2 cellular contexts compared by ENCODE assay signal in the genomic region with DNA sequence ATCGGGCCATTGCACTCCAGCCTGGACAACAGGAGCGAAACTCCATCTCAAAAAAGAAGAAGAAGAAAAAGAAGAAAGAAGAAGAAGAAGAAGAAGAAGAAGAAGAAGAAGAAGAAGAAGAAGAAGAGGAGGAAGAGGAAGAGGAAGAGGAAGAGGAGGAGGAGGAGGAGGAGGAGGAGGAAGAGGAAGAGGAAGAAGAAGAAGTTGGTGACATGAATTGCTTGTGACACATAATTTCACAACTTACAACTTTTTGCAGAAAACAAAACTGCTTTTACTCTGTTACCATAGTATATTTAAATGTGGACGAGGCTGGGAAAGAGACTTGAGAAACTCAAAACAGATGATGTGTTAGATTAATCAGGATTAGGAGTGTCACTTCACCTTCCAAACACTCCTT. TPM values are rescaled to one million over a fixed set of nuclear protein-coding genes. Genes with fewer than 3 reads are reported as not detected.
"Had no signal": no experiment of that assay in that cellular context is flagged by ENCODE, and none has a peak within 500 bp of the region (broad histone marks: within the 10 kb centered on the region; RNA-seq: fewer than 3 reads in every experiment).

No MANE protein-coding gene starts in this region.

RNA-seq across cellular contexts. Expression of a gene that starts 5.5 kb away (rescaled TPM):
- total RNA-seq: neural crest cell, right lobe of liver had no signal
